9 cellular contexts compared by ENCODE assay signal in the genomic region with DNA sequence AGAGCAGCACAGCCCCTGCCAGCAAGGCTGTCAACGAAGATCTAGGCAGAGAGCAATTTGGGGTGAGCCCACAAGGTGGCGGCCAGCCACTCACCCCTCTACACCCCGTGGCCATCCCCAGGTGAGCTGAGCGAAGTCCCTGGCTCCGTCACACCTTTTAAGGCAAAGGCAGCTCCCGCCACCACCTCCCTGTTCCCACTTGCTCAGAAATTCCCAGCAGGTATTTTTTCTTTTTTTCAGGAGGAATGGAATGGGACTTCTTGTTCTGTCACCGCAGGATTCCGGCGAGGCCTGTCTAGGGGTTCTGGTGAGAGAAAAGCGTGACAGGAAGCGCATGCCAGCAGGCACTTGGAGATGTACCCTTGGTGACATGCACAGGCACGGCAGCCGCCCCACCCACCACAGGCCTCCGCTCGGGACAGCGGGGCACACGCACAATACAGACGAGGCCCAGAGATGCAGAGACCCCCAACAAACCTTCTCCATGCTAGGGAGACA. TPM values are rescaled to one million over a fixed set of nuclear protein-coding genes. Genes with fewer than 3 reads are reported as not detected.
DNase-seq lines count a peak whose midpoint lies in the region; ATAC-seq, FAIRE-seq and TF ChIP-seq lines count a peak whose summit lies in the region.
"Had no signal": no experiment of that assay in that cellular context is flagged by ENCODE, and none has a peak within 500 bp of the region (broad histone marks: within the 10 kb centered on the region; RNA-seq: fewer than 3 reads in every experiment).

No MANE protein-coding gene starts in this region.

- FAIRE-seq in RCC 7860 (lab: Jason Lieb, UNC): no peak

- H3K9ac ChIP-seq in fibroblast of lung (ENCODE audit: insufficient read depth, low read length): peak overlapping the region; percentile 10

- peaks cover 47% of the 10 kb centered on the region for H3K36me3 ChIP-seq in fibroblast of lung (ENCODE audit: control insufficient read depth, insufficient read depth, low read length)

- TF ChIP-seq CTCF in GM10248 (IDR thresholded peaks at IDR 0.05; ENCODE audit: control extremely low read depth, extremely low read depth, low read depth, missing control alignments) (peak; percentile 2), fibroblast of lung (conservative IDR thresholded peaks at IDR 0.05 in 1 of 2, IDR thresholded peaks at IDR 0.05 in 1 of 2; ENCODE audit: low read depth in 1 of 2, low read length in 2 of 2) (peak; percentile 9 to 35), GM20000 (IDR thresholded peaks at IDR 0.05; ENCODE audit: extremely low read depth, missing control alignments) (no peak)

- ATAC-seq in GM21381 (IDR thresholded peaks at IDR 0.05; ENCODE audit: unreplicated experiment) (no peak), HG02870 (IDR thresholded peaks at IDR 0.05; ENCODE audit: unreplicated experiment) (no peak), HG02840 (IDR thresholded peaks at IDR 0.05; ENCODE audit: low FRiP score, unreplicated experiment) (no peak)

- H3K4me3 ChIP-seq in fibroblast of lung (replicated peaks in 1 of 4; ENCODE audit: control extremely low read depth in 1 of 4, insufficient read depth in 1 of 4, low read depth in 3 of 4, low read length in 4 of 4): no peak overlapping the region
- H3K4me3 ChIP-seq in skeletal muscle cell (ENCODE audit: low read depth, low read length): peak overlapping the region; percentile 28

- no peak overlapping the region for H2AFZ ChIP-seq in fibroblast of lung (ENCODE audit: low read length)

- CTCF ChIA-PET in GM10248 (lab: Yijun Ruan, JAX): interaction anchor here (0.7 to 4.7 kb wide), 6 partner anchors 9 to 440 kb away, joined by 3 to 84 read pairs (median 5); no protein-coding TSS in a partner anchor

- peak overlapping the region; percentile 81 for H3K27ac ChIP-seq in fibroblast of lung (ENCODE audit: insufficient read depth, low read length)

- H3K4me1 ChIP-seq in fibroblast of lung (ENCODE audit: control insufficient read depth, extremely low read depth, insufficient read depth, low read length): peaks cover 32% of the 10 kb centered on the region

- no peak for DNase-seq in GM10248 (ENCODE audit: extremely low spot score)
- DNase-seq in RCC 7860 (ENCODE audit: low spot score): peak; percentile 66
- peak in 1 of 2 donors; percentile 16 for DNase-seq in fibroblast of lung (ENCODE audit: low read depth in 2 of 2)
- no peak for DNase-seq in skeletal muscle cell (ENCODE audit: low read depth)
- no peak for DNase-seq in GM20000 (ENCODE audit: low spot score)
- DNase-seq: activated CD4-positive, alpha-beta T cell treated with anti-CD3 and anti-CD28 coated beads, Interleukin-2, amount 10 ng/mL, durations not matched to agents 7 days and 5 days had no signal

- no peaks in the 10 kb centered on the region for H3K9me3 ChIP-seq in fibroblast of lung (ENCODE audit: control insufficient read depth, insufficient read depth, low read depth, low read length)

- POLR2A ChIA-PET in GM10248 (lab: Yijun Ruan, JAX): interaction anchor here (1.0 to 2.9 kb wide), 5 partner anchors 10 to 540 kb away, joined by 3 to 41 read pairs (median 4); a partner anchor contains a TSS

- H3K27me3 ChIP-seq in fibroblast of lung (ENCODE audit: control insufficient read depth, insufficient read depth, low read length): no peaks in the 10 kb centered on the region

- H4K20me1 ChIP-seq in fibroblast of lung (ENCODE audit: control insufficient read depth, extremely low read depth, insufficient read depth, low read length): no peaks in the 10 kb centered on the region

- H3K4me2 ChIP-seq in fibroblast of lung (ENCODE audit: extremely low read depth, insufficient read depth, low read length): peak overlapping the region; percentile 65

- H3K79me2 ChIP-seq in fibroblast of lung (ENCODE audit: control insufficient read depth, insufficient read depth, low read length): peaks cover 19% of the 10 kb centered on the region

RNA-seq across cellular contexts. Expression of a gene that starts 10.0 kb away (rescaled TPM):
- 2,627 and 3,935 TPM in 2 replicates for total RNA-seq in fibroblast of lung
- 2,773 and 2,862 TPM in 2 replicates for polyA plus RNA-seq in fibroblast of lung
- polyA plus RNA-seq in fibroblast of lung (2012): 2,320 and 2,565 TPM in 2 replicates
- polyA minus RNA-seq in fibroblast of lung (ENCODE audit: low replicate concordance): 1,108 and 1,634 TPM in 2 replicates

RNA-seq across cellular contexts. Expression of a gene that starts 40.4 kb away (rescaled TPM):
- 7.7 and 13.0 TPM in 2 replicates for total RNA-seq in fibroblast of lung
- 12.9 and 13.5 TPM in 2 replicates for polyA plus RNA-seq in fibroblast of lung
- 29.4 and 32.7 TPM in 2 replicates for polyA plus RNA-seq in fibroblast of lung (2012)
- polyA minus RNA-seq in fibroblast of lung (ENCODE audit: low replicate concordance): 9.2 and 21.0 TPM in 2 replicates
